ENCODE assay signal across 14 cellular contexts in genomic region chrX:42519666-42520231, GRCh38.
A peak's percentile ranks its signal among the peaks of the same experiment; 100 is the strongest.
DNase-seq lines count a peak whose midpoint lies in the region; ATAC-seq and TF ChIP-seq lines count a peak whose summit lies in the region.
"Had no signal": no experiment of that assay in that cellular context is flagged by ENCODE, and none has a peak within 500 bp of the region (broad histone marks: within the 10 kb centered on the region; RNA-seq: fewer than 3 reads in every experiment).

No MANE protein-coding gene starts in this region.

- H3K27me3 ChIP-seq in HCT116 (ENCODE audit: insufficient read depth, low read length): no peaks in the 10 kb centered on the region
- no peaks in the 10 kb centered on the region for H3K27me3 ChIP-seq in adrenal gland
- H3K27me3 ChIP-seq in heart right ventricle: peaks cover 0 to 5% (median 0%) of the 10 kb centered on the region in 7 donors
- H3K27me3 ChIP-seq in right atrium auricular region: no peaks in the 10 kb centered on the region
- H3K27me3 ChIP-seq: SJSA1 had no signal

- 76 to 94% (median 88%) methylated on average over 1 of the region's 1 CpG for WGBS in adrenal gland, 4 donors
- WGBS in heart right ventricle, 2 donors: 89 to 94% methylated on average over 1 of the region's 1 CpG

- H4K20me1 ChIP-seq in HCT116 (ENCODE audit: insufficient read depth): no peaks in the 10 kb centered on the region

- no peaks in the 10 kb centered on the region for H3K9me2 ChIP-seq in HCT116 (ENCODE audit: insufficient read depth)

- no peak overlapping the region for H3K4me2 ChIP-seq in HCT116 (ENCODE audit: low read length)

- DNase-seq in AG08396 (ENCODE audit: low spot score) (peak; percentile 16), HCT116 (ENCODE audit: low read depth, low spot score) (no peak), adrenal gland (peak in 6 of 7 donors; percentile 30 to 52 (median 35)), hepatic stellate cell (ENCODE audit: low spot score) (peak; percentile 1), iPS-NIHi7 (ENCODE audit: extremely low spot score) (no peak), heart right ventricle (no peak), right atrium auricular region (ENCODE audit: low spot score) (no peak)
- DNase-seq: activated CD4-positive, alpha-beta T cell treated with anti-CD3 and anti-CD28 coated beads for 4 hours; CD4-positive, alpha-beta memory T cell; effector CD8-positive, alpha-beta T cell; naive thymus-derived CD4-positive, alpha-beta T cell; NCI-H2171 treated with DMSO at 0.1 percent for 48 hours had no signal

- TF ChIP-seq POLR2A in HCT116 (IDR thresholded peaks at IDR 0.05; ENCODE audit: borderline replicate concordance, extremely low read depth, insufficient read depth, insufficient read length) (no peak), adrenal gland (IDR thresholded peaks at IDR 0.05) (no peak)

- BruUV-seq in HCT116 (replicated peaks; lab: Mats Ljungman, UMichigan): no TSS peak

- TF ChIP-seq RAD21 in HCT116 (IDR thresholded peaks at IDR 0.05; ENCODE audit: low read depth): no peak

- CTCF ChIA-PET in HCT116 (lab: Charles Lee): no interaction called here

- RAD21 ChIA-PET in HCT116 (lab: Charles Lee; ENCODE audit: low non-redundant PET in 1 of 2, low total read pairs in 2 of 2, uncharacterized antibody in 2 of 2, unreplicated experiment in 2 of 2): no interaction called here

- H3K4me3 ChIP-seq in HCT116 (replicated peaks in 1 of 2; ENCODE audit: low read depth in 1 of 2, low read length in 2 of 2) (no peak overlapping the region), adrenal gland (no peak overlapping the region), heart right ventricle (no peak overlapping the region), right atrium auricular region (no peak overlapping the region)
- H3K4me3 ChIP-seq: SJSA1 had no signal

- H3K27ac ChIP-seq in HCT116 (ENCODE audit: low read depth, low read length) (no peak overlapping the region), adrenal gland (no peak overlapping the region), heart right ventricle (no peak overlapping the region), right atrium auricular region (no peak overlapping the region)
- H3K27ac ChIP-seq: SJSA1 had no signal

- no peaks in the 10 kb centered on the region for H3K79me2 ChIP-seq in HCT116 (ENCODE audit: insufficient read depth, low read length)

- H2AFZ ChIP-seq in HCT116 (ENCODE audit: low read depth, low read length, poor library complexity, severe bottlenecking): no peak overlapping the region

- ATAC-seq in HCT116 (no peak), heart right ventricle (no peak), HG02759 (IDR thresholded peaks at IDR 0.05; ENCODE audit: unreplicated experiment) (no peak)
- ATAC-seq: naive thymus-derived CD4-positive, alpha-beta T cell had no signal

- H3K9ac ChIP-seq in HCT116 (ENCODE audit: low read length): no peak overlapping the region

- H3K36me3 ChIP-seq in HCT116 (ENCODE audit: control insufficient read depth in 1 of 2, insufficient read depth in 2 of 2, low read length in 2 of 2) (no peaks in the 10 kb centered on the region), adrenal gland (replicated peaks in 1 of 2) (no peaks in the 10 kb centered on the region), heart right ventricle (no peaks in the 10 kb centered on the region), right atrium auricular region (no peaks in the 10 kb centered on the region)
- H3K36me3 ChIP-seq: SJSA1 had no signal

- peak in 2 of 3 experiments; percentile 29 to 37; a peak in 2 of 6 replicates for TF ChIP-seq CTCF in HCT116 (IDR thresholded peaks at IDR 0.05 in 2 of 3, conservative IDR thresholded peaks at IDR 0.05 in 1 of 3; ENCODE audit: borderline replicate concordance in 1 of 3, insufficient read depth in 1 of 3, low read depth in 2 of 3, low read length in 2 of 3)
- no peak for TF ChIP-seq CTCF in adrenal gland (IDR thresholded peaks at IDR 0.05)
- TF ChIP-seq CTCF in heart right ventricle (IDR thresholded peaks at IDR 0.05): no peak
- no peak for TF ChIP-seq CTCF in right atrium auricular region (IDR thresholded peaks at IDR 0.05)

- POLR2A ChIA-PET in HCT116 (lab: Charles Lee): no interaction called here

- intact Hi-C loops in HCT116 (cut with micrococcal nuclease) (no loop called here), adrenal gland (cut with DNase I) (no loop called here), heart right ventricle (cut with DNase I) (no loop called here)

- H3K9me3 ChIP-seq in HCT116 (ENCODE audit: control insufficient read depth in 1 of 2, insufficient read depth in 1 of 2, low read depth in 1 of 2, low read length in 2 of 2): no peaks in the 10 kb centered on the region
- H3K9me3 ChIP-seq in adrenal gland (replicated peaks in 1 of 3): no peaks in the 10 kb centered on the region
- H3K9me3 ChIP-seq in heart right ventricle: no peaks in the 10 kb centered on the region
- H3K9me3 ChIP-seq in right atrium auricular region: no peaks in the 10 kb centered on the region
- H3K9me3 ChIP-seq: SJSA1 had no signal

- H3K4me1 ChIP-seq in HCT116 (ENCODE audit: control insufficient read depth in 1 of 2, insufficient read depth in 2 of 2, low read length in 2 of 2): peaks cover 0 to 9% of the 10 kb centered on the region in 2 experiments; a peak in 2 of 4 replicates
- H3K4me1 ChIP-seq in adrenal gland (replicated peaks in 1 of 2): no peaks in the 10 kb centered on the region
- H3K4me1 ChIP-seq in heart right ventricle: no peaks in the 10 kb centered on the region
- H3K4me1 ChIP-seq in right atrium auricular region: no peaks in the 10 kb centered on the region
- H3K4me1 ChIP-seq: SJSA1 had no signal

TF ChIP-seq in HCT116, 20 proteins besides CTCF, POLR2A, EP300 and RAD21:
- TF ChIP-seq FOSL1 (IDR thresholded peaks at IDR 0.05; ENCODE audit: low read depth) (no peak), EZH2 (IDR thresholded peaks at IDR 0.05) (no peak), POLR2AphosphoS5 (IDR thresholded peaks at IDR 0.05; ENCODE audit: low read depth, low read length) (no peak), SP1 (IDR thresholded peaks at IDR 0.05; ENCODE audit: low read depth) (no peak)

Comparison
In these comparisons a context has a peak if more than half of its experiments do, and no peak if none do; other contexts are left out.
1. DNase-seq: peak in AG08396 (single experiment), adrenal gland (6 of 7) and hepatic stellate cell (single experiment); none in HCT116 (single experiment), iPS-NIHi7 (single experiment), heart right ventricle (0 of 2) and right atrium auricular region (single experiment).
2. CTCF ChIP-seq: peak in HCT116 (2 of 3); none in adrenal gland (0 of 6), heart right ventricle (0 of 9) and right atrium auricular region (0 of 2).